In the genomic region with DNA sequence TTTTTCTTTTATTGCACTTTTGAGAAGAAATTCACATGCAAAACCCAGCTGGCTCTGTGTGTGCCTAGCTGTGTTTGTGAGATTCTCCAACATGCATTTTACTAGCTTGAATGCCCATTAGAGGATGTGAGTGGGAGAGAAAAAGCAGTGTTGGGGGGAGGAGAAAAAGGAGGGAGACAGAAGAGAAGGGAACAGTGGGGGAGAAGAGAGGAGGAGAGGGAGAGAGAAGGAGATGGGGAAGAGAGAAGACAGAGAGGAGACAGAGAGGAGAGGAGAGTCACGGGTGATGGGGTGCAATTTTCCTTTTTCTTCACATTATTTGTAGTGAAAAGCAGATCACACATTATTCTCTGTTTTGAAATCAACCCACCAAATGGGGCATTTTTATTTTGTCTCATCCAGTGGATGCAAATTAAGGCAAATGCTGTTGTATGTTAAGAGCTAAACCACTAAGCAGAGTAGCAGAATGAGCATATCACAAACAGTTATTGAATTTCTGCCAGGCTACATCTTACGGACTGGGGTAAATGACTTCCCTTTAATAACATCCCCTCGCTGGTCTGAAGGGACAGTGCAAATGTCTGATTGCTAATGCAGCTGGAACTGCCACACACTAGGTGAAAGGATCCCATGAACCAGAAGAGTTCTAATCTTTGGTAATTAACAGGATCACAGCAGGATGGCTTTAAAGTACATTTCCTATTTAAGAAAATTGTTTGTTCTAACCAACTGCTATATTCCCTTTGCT, we compare ENCODE assay signal across 10 cellular contexts. TPM values are rescaled to one million over a fixed set of nuclear protein-coding genes. Genes with fewer than 3 reads are reported as not detected.
A peak's percentile ranks its signal among the peaks of the same experiment; 100 is the strongest.
DNase-seq lines count a peak whose midpoint lies in the region; ATAC-seq, FAIRE-seq and TF ChIP-seq lines count a peak whose summit lies in the region.
"Had no signal": no experiment of that assay in that cellular context is flagged by ENCODE, and none has a peak within 500 bp of the region (broad histone marks: within the 10 kb centered on the region; RNA-seq: fewer than 3 reads in every experiment).

No MANE protein-coding gene starts in this region.

- intact Hi-C loops in activated CD4-positive, alpha-beta T cell treated with anti-CD3 and anti-CD28 coated beads for 36 hours (cut with DNase I, micrococcal nuclease): loop anchor here (2.0 to 5.0 kb wide), 7 partner anchors 47 to 1361 kb away; a partner anchor contains a TSS
- intact Hi-C loops in Right ventricle myocardium superior (cut with DNase I): loop anchor here (5.0 kb wide), 1 partner anchor 409 kb away; no protein-coding TSS in a partner anchor

- H3K27ac Mint-ChIP-seq in activated CD4-positive, alpha-beta T cell treated with anti-CD3 and anti-CD28 coated beads for 36 hours: peak overlapping the region; percentile 80

- no peak overlapping the region for H3K27ac ChIP-seq in suprapubic skin
- H3K27ac ChIP-seq: BLaER1 had no signal

- TF ChIP-seq POLR2A in suprapubic skin (IDR thresholded peaks at IDR 0.05) (no peak), H54 (IDR thresholded peaks at IDR 0.05; ENCODE audit: low read depth, low read length) (no peak)

- ATAC-seq in activated CD4-positive, alpha-beta T cell treated with anti-CD3 and anti-CD28 coated beads for 36 hours: peak; percentile 11
- peak; percentile 62 for ATAC-seq in Right ventricle myocardium superior (ENCODE audit: poor library complexity)
- ATAC-seq in GM21619 (IDR thresholded peaks at IDR 0.05; ENCODE audit: unreplicated experiment): no peak

- peak overlapping the region; percentile 31 for H3K4me3 ChIP-seq in suprapubic skin
- H3K4me3 ChIP-seq: BLaER1 had no signal

- TF ChIP-seq EP300 in suprapubic skin (IDR thresholded peaks at IDR 0.05): no peak

- 64% methylated on average over 3 of the region's 3 CpGs for WGBS in suprapubic skin

- no peaks in the 10 kb centered on the region for H3K27me3 Mint-ChIP-seq in activated CD4-positive, alpha-beta T cell treated with anti-CD3 and anti-CD28 coated beads for 36 hours

- H3K27me3 ChIP-seq in suprapubic skin: no peaks in the 10 kb centered on the region
- H3K27me3 ChIP-seq: BLaER1 had no signal

- DNase-seq in activated CD4-positive, alpha-beta T cell treated with anti-CD3 and anti-CD28 coated beads for 36 hours: no peak
- no peak for DNase-seq in activated CD4-positive, alpha-beta T cell treated with anti-CD3 and anti-CD28 coated beads for 4 hours
- peak; percentile 9 for DNase-seq in SHP77 (lab: John Stamatoyannopoulos, UW)
- DNase-seq in Right ventricle myocardium superior: no peak
- DNase-seq in suprapubic skin (ENCODE audit: low spot score in 2 of 2): no peak
- no peak for DNase-seq in H54 (ENCODE audit: insufficient read length, low spot score)
- DNase-seq in Kasumi-1 (lab: John Stamatoyannopoulos, UW): no peak

- H3K4me1 Mint-ChIP-seq in activated CD4-positive, alpha-beta T cell treated with anti-CD3 and anti-CD28 coated beads for 36 hours: peaks cover 85% of the 10 kb centered on the region

- peaks cover 3% of the 10 kb centered on the region for H3K36me3 Mint-ChIP-seq in activated CD4-positive, alpha-beta T cell treated with anti-CD3 and anti-CD28 coated beads for 36 hours (ENCODE audit: low read depth)

- H3K9me3 Mint-ChIP-seq in activated CD4-positive, alpha-beta T cell treated with anti-CD3 and anti-CD28 coated beads for 36 hours (ENCODE audit: low read depth): no peaks in the 10 kb centered on the region

- peaks cover 3% of the 10 kb centered on the region for H3K4me1 ChIP-seq in suprapubic skin
- H3K4me1 ChIP-seq: BLaER1 had no signal

- POLR2A ChIA-PET in activated CD4-positive, alpha-beta T cell treated with anti-CD3 and anti-CD28 coated beads for 36 hours (lab: Charles Lee): interaction anchor here (1.1 to 1.9 kb wide), 2 partner anchors 62 to 80 kb away, joined by 6 to 9 read pairs; no protein-coding TSS in a partner anchor

- TF ChIP-seq CTCF in suprapubic skin (IDR thresholded peaks at IDR 0.05): no peak

- peak overlapping the region; percentile 82 for H3K4me3 Mint-ChIP-seq in activated CD4-positive, alpha-beta T cell treated with anti-CD3 and anti-CD28 coated beads for 36 hours

- CTCF ChIA-PET in activated CD4-positive, alpha-beta T cell treated with anti-CD3 and anti-CD28 coated beads for 36 hours (lab: Charles Lee): interaction anchor here (0.6 to 2.5 kb wide), 8 partner anchors 7 to 517 kb away, joined by 3 to 10 read pairs (median 4); no protein-coding TSS in a partner anchor

- no peaks in the 10 kb centered on the region for H3K9me3 ChIP-seq in suprapubic skin
- H3K9me3 ChIP-seq: BLaER1 had no signal

- no peak for FAIRE-seq in H54 (lab: Jason Lieb, UNC)

- no peaks in the 10 kb centered on the region for H3K36me3 ChIP-seq in suprapubic skin
- H3K36me3 ChIP-seq: BLaER1 had no signal

RNA-seq across cellular contexts. Expression of a gene that starts 0.9 kb away (rescaled TPM):
- total RNA-seq in activated CD4-positive, alpha-beta T cell treated with anti-CD3 and anti-CD28 coated beads for 36 hours: 1 to 10 TPM; 6.7 to 8.0 TPM
- total RNA-seq in Right ventricle myocardium superior (14.8 TPM), suprapubic skin (1 to 10 TPM in 1 of 4 donors, under 1 TPM in 2, not detected in 1; 0.30 to 1.8 (median 0.51) TPM)
- total RNA-seq: NCI-H460 had no signal

Comparison
In these comparisons a context has a peak if more than half of its experiments do, and no peak if none do; other contexts are left out.
1. DNase-seq: peak in SHP77 (2 of 2); none in activated CD4-positive, alpha-beta T cell treated with anti-CD3 and anti-CD28 coated beads for 36 hours (single experiment), activated CD4-positive, alpha-beta T cell treated with anti-CD3 and anti-CD28 coated beads for 4 hours (0 of 2), Right ventricle myocardium superior (single experiment), suprapubic skin (0 of 2), H54 (single experiment) and Kasumi-1 (0 of 2).